Comparison of ENCODE assay signal across 9 cellular contexts in genomic region chr20:47349365-47350180, GRCh38. TPM values are rescaled to one million over a fixed set of nuclear protein-coding genes. Genes with fewer than 3 reads are reported as not detected.
A peak's percentile ranks its signal among the peaks of the same experiment; 100 is the strongest.
DNase-seq lines count a peak whose midpoint lies in the region; ATAC-seq and TF ChIP-seq lines count a peak whose summit lies in the region.
"Had no signal": no experiment of that assay in that cellular context is flagged by ENCODE, and none has a peak within 500 bp of the region (broad histone marks: within the 10 kb centered on the region; RNA-seq: fewer than 3 reads in every experiment).

No MANE protein-coding gene starts in this region.

- no peak overlapping the region for H3K9ac ChIP-seq in mucosa of rectum (ENCODE audit: low read depth in 1 of 2, low read length in 2 of 2)

- H3K4me1 ChIP-seq in heart right ventricle, result peaks cover 27 to 79% (median 74%) of the 10 kb centered on the region in 9 donors
- peaks cover 31 to 56% of the 10 kb centered on the region in 2 donors for H3K4me1 ChIP-seq in mucosa of rectum (ENCODE audit: control insufficient read depth in 2 of 2, insufficient read depth in 2 of 2, low read length in 2 of 2)
- H3K4me1 ChIP-seq in aorta (ENCODE audit: control insufficient read depth in 1 of 2, insufficient read depth in 2 of 2, low read length in 2 of 2), result peaks cover 9 to 29% of the 10 kb centered on the region in 2 donors

- 37 to 47% methylated on average over 7 of the region's 7 CpGs for WGBS in heart right ventricle, 2 donors
- 2 to 8% methylated on average over 7 of the region's 7 CpGs for WGBS in aorta, 2 donors

- no peak for TF ChIP-seq CTCF in heart right ventricle (IDR thresholded peaks at IDR 0.05)

- ATAC-seq in heart right ventricle (no peak), left cardiac atrium (no peak), aorta (ENCODE audit: low FRiP score) (no peak), HG02610 (IDR thresholded peaks at IDR 0.05; ENCODE audit: unreplicated experiment) (no peak), GM19463 (IDR thresholded peaks at IDR 0.05; ENCODE audit: unreplicated experiment) (no peak)

- H3K9me3 ChIP-seq in heart right ventricle (no peaks in the 10 kb centered on the region), mucosa of rectum (ENCODE audit: control insufficient read depth in 2 of 2, low read length in 2 of 2) (no peaks in the 10 kb centered on the region), aorta (ENCODE audit: control insufficient read depth, low read length) (no peaks in the 10 kb centered on the region)

- intact Hi-C loops in heart right ventricle (cut with DNase I), result loop anchor here in 1 of 10 donors (5.0 kb wide), 1 partner anchor 32 kb away; no protein-coding TSS in a partner anchor
- intact Hi-C loops in left cardiac atrium (cut with DNase I), result no loop called here
- intact Hi-C loops in aorta (cut with DNase I), result no loop called here

- H3K36me3 ChIP-seq in heart right ventricle, result peaks cover 0 to 30% (median 0%) of the 10 kb centered on the region in 9 donors
- peaks cover 13 to 19% of the 10 kb centered on the region in 2 donors for H3K36me3 ChIP-seq in mucosa of rectum (ENCODE audit: control insufficient read depth in 2 of 2, insufficient read depth in 2 of 2, low read length in 2 of 2)
- H3K36me3 ChIP-seq in aorta (ENCODE audit: control insufficient read depth in 1 of 2, insufficient read depth in 2 of 2, low read length in 1 of 2), result no peaks in the 10 kb centered on the region

- no peak for DNase-seq in heart right ventricle
- DNase-seq in left cardiac atrium, result no peak
- DNase-seq in dermis blood vessel endothelial cell, result peak; percentile 20
- DNase-seq in aorta, result no peak
- no peak for DNase-seq in islet precursor cell
- DNase-seq: activated naive CD8-positive, alpha-beta T cell treated with anti-CD3 and anti-CD28 coated beads for 36 hours had no signal

- H3K27ac ChIP-seq in heart right ventricle, result peak overlapping the region; percentile 42 to 99 (median 98)
- peak overlapping the region; percentile 34 to 67 for H3K27ac ChIP-seq in mucosa of rectum (ENCODE audit: low read depth in 2 of 2, low read length in 2 of 2)
- H3K27ac ChIP-seq in aorta (ENCODE audit: low read depth in 1 of 2, low read length in 2 of 2), result peak overlapping the region; percentile 72 to 79

- H3K4me3 ChIP-seq in heart right ventricle (peak overlapping the region in 3 of 10 donors; percentile 3 to 16 (median 10)), mucosa of rectum (ENCODE audit: low read length in 2 of 2) (peak overlapping the region in 1 of 2 donors; percentile 37), aorta (ENCODE audit: low read length in 2 of 2) (no peak overlapping the region)

- no peaks in the 10 kb centered on the region for H3K27me3 ChIP-seq in heart right ventricle
- no peaks in the 10 kb centered on the region for H3K27me3 ChIP-seq in mucosa of rectum (ENCODE audit: control insufficient read depth in 2 of 2, insufficient read depth in 2 of 2, low read length in 2 of 2)
- H3K27me3 ChIP-seq in aorta (ENCODE audit: control insufficient read depth in 1 of 2, insufficient read depth in 2 of 2, low read length in 1 of 2), result no peaks in the 10 kb centered on the region

RNA-seq across cellular contexts. Expression of gene ZMYND8, which starts 6.9 kb away (rescaled TPM):
- 10 to 100 TPM; 22.0 to 39.0 (median 29.0) TPM for total RNA-seq in heart right ventricle
- polyA plus RNA-seq in heart right ventricle, result 10 to 100 TPM in 1 of 2 donors, 1 to 10 TPM in 1; 6.4 to 22.5 TPM
- total RNA-seq in left cardiac atrium, result 10 to 100 TPM; 22.6 to 27.5 TPM
- 35.9 and 59.4 TPM in 2 replicates for total RNA-seq in dermis blood vessel endothelial cell
- total RNA-seq in aorta, result 10 to 100 TPM; 19.1 to 27.4 TPM
- polyA plus RNA-seq in aorta, result 1 to 10 TPM; 4.5 to 9.1 TPM
